In the genomic region with DNA sequence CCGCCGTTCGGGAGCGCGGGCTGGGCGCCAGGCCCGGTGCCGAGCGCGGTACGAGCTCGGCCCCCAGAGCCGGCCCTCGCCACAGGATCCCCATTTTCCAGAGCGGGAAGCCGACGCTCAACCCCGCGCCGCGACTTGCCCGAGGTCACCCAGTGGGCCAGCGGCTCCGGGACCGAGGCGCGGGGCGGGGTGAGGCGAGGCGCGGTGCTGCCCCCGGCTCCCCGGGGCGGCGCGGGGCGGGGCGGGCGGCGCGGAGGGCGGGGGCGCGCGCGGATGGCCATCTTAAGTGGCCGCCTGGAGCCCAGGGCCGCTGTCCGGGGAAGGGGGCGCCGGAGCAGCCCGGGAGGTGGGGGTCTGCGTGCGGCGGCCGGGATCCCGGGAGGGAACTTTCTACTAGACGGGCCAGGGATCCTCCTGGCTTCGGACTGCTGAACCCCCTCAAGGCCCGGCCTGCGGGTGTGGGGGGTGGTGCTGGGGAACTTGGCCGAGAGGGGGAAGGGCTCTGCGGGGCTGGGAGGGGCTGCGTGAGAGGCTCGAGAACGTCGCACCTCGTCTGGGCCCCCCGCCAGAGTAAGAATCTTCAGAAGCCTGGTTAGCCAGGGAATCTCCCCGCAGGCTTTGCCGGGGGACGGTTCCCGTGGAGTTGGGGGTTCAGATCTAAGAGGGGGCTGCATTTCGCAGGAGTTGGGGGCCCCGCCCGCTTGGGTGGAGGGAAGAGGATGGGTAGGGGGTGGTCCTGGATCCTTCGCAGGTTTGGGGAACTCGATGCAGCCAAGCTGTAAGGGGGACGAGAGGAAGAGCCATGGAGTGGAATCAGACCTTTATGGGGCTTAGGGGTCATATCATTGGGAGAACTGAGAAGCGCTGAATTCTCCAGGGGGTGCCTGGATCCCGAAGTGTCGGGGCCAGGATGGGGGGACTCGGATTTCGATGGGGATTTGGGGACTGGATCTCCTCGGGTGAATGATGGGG, we compare ENCODE assay signal across 1 cellular context.
TF ChIP-seq lines count a peak whose summit lies in the region.

No MANE protein-coding gene starts in this region.

TF ChIP-seq in K562, 482 proteins besides CTCF, POLR2A, EP300 and RAD21 (continues in another document):
- TF ChIP-seq ZNF778 (CRISPR knock-in tag; IDR thresholded peaks at IDR 0.05): no peak
- no peak for TF ChIP-seq ZNF583 (CRISPR knock-in tag; IDR thresholded peaks at IDR 0.05)
- no peak for TF ChIP-seq ARNT (IDR thresholded peaks at IDR 0.05)
- TF ChIP-seq, protein P1, sequence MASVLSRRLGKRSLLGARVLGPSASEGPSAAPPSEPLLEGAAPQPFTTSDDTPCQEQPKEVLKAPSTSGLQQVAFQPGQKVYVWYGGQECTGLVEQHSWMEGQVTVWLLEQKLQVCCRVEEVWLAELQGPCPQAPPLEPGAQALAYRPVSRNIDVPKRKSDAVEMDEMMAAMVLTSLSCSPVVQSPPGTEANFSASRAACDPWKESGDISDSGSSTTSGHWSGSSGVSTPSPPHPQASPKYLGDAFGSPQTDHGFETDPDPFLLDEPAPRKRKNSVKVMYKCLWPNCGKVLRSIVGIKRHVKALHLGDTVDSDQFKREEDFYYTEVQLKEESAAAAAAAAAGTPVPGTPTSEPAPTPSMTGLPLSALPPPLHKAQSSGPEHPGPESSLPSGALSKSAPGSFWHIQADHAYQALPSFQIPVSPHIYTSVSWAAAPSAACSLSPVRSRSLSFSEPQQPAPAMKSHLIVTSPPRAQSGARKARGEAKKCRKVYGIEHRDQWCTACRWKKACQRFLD (CRISPR knock-in tag; IDR thresholded peaks at IDR 0.05): 0 out of 2 replicates have a peak, but pooled peaks have one; percentile 1
- TF ChIP-seq, protein P2, sequence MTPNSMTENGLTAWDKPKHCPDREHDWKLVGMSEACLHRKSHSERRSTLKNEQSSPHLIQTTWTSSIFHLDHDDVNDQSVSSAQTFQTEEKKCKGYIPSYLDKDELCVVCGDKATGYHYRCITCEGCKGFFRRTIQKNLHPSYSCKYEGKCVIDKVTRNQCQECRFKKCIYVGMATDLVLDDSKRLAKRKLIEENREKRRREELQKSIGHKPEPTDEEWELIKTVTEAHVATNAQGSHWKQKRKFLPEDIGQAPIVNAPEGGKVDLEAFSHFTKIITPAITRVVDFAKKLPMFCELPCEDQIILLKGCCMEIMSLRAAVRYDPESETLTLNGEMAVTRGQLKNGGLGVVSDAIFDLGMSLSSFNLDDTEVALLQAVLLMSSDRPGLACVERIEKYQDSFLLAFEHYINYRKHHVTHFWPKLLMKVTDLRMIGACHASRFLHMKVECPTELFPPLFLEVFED (CRISPR knock-in tag; conservative IDR thresholded peaks at IDR 0.05): 0 out of 2 replicates have a peak, but pooled peaks have one; percentile 14
- 0 out of 2 replicates have a peak, but pooled peaks have one; percentile 6 for TF ChIP-seq ARID1B (IDR thresholded peaks at IDR 0.05)
- TF ChIP-seq, protein P3, sequence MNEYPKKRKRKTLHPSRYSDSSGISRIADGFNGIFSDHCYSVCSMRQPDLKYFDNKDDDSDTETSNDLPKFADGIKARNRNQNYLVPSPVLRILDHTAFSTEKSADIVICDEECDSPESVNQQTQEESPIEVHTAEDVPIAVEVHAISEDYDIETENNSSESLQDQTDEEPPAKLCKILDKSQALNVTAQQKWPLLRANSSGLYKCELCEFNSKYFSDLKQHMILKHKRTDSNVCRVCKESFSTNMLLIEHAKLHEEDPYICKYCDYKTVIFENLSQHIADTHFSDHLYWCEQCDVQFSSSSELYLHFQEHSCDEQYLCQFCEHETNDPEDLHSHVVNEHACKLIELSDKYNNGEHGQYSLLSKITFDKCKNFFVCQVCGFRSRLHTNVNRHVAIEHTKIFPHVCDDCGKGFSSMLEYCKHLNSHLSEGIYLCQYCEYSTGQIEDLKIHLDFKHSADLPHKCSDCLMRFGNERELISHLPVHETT (CRISPR knock-in tag; conservative IDR thresholded peaks at IDR 0.05 in 1 of 2, IDR thresholded peaks at IDR 0.05 in 1 of 2): peak in 1 of 2 experiments; percentile 97; a peak in 2 of 4 replicates
- TF ChIP-seq, protein P4, sequence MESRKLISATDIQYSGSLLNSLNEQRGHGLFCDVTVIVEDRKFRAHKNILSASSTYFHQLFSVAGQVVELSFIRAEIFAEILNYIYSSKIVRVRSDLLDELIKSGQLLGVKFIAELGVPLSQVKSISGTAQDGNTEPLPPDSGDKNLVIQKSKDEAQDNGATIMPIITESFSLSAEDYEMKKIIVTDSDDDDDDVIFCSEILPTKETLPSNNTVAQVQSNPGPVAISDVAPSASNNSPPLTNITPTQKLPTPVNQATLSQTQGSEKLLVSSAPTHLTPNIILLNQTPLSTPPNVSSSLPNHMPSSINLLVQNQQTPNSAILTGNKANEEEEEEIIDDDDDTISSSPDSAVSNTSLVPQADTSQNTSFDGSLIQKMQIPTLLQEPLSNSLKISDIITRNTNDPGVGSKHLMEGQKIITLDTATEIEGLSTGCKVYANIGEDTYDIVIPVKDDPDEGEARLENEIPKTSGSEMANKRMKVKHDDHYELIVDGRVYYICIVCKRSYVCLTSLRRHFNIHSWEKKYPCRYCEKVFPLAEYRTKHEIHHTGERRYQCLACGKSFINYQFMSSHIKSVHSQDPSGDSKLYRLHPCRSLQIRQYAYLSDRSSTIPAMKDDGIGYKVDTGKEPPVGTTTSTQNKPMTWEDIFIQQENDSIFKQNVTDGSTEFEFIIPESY (CRISPR knock-in tag; IDR thresholded peaks at IDR 0.05): peak; percentile 40; the same call in 1 of the 2 replicates
- TF ChIP-seq MAZ (CRISPR knock-in tag; conservative IDR thresholded peaks at IDR 0.05 in 1 of 2, IDR thresholded peaks at IDR 0.05 in 1 of 2): peak; percentile 43 to 73; a peak in 3 of 4 replicates
- peak; percentile 61 for TF ChIP-seq CCNT2 (IDR thresholded peaks at IDR 0.05; ENCODE audit: borderline replicate concordance, extremely low read depth, insufficient read length, low read depth, low read length)
- TF ChIP-seq, protein P5, sequence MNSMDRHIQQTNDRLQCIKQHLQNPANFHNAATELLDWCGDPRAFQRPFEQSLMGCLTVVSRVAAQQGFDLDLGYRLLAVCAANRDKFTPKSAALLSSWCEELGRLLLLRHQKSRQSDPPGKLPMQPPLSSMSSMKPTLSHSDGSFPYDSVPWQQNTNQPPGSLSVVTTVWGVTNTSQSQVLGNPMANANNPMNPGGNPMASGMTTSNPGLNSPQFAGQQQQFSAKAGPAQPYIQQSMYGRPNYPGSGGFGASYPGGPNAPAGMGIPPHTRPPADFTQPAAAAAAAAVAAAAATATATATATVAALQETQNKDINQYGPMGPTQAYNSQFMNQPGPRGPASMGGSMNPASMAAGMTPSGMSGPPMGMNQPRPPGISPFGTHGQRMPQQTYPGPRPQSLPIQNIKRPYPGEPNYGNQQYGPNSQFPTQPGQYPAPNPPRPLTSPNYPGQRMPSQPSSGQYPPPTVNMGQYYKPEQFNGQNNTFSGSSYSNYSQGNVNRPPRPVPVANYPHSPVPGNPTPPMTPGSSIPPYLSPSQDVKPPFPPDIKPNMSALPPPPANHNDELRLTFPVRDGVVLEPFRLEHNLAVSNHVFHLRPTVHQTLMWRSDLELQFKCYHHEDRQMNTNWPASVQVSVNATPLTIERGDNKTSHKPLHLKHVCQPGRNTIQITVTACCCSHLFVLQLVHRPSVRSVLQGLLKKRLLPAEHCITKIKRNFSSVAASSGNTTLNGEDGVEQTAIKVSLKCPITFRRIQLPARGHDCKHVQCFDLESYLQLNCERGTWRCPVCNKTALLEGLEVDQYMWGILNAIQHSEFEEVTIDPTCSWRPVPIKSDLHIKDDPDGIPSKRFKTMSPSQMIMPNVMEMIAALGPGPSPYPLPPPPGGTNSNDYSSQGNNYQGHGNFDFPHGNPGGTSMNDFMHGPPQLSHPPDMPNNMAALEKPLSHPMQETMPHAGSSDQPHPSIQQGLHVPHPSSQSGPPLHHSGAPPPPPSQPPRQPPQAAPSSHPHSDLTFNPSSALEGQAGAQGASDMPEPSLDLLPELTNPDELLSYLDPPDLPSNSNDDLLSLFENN (IDR thresholded peaks at IDR 0.05; ENCODE audit: low read depth in 2 of 2, low read length in 2 of 2): peak in 1 of 2 experiments; percentile 3; a peak in 1 of 4 replicates
- TF ChIP-seq ZBED1 (IDR thresholded peaks at IDR 0.05): no peak
- TF ChIP-seq SMARCC2 (IDR thresholded peaks at IDR 0.05; ENCODE audit: low read depth): 0 out of 2 replicates have a peak, but pooled peaks have one; percentile 19
- TF ChIP-seq ZBTB7A (IDR thresholded peaks at IDR 0.05; ENCODE audit: borderline replicate concordance, control insufficient read depth, low read depth, low read length): peak; percentile 85
- no peak for TF ChIP-seq ZNF174 (CRISPR knock-in tag; IDR thresholded peaks at IDR 0.05)
- peak; percentile 68 for TF ChIP-seq ZFX (CRISPR knock-in tag; IDR thresholded peaks at IDR 0.05)
- TF ChIP-seq, protein P6, sequence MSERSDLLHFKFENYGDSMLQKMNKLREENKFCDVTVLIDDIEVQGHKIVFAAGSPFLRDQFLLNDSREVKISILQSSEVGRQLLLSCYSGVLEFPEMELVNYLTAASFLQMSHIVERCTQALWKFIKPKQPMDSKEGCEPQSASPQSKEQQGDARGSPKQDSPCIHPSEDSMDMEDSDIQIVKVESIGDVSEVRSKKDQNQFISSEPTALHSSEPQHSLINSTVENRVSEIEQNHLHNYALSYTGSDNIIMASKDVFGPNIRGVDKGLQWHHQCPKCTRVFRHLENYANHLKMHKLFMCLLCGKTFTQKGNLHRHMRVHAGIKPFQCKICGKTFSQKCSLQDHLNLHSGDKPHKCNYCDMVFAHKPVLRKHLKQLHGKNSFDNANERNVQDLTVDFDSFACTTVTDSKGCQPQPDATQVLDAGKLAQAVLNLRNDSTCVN (CRISPR knock-in tag; IDR thresholded peaks at IDR 0.05): peak; percentile 76; the same call in 1 of the 2 replicates
- no peak for TF ChIP-seq TAF1 (IDR thresholded peaks at IDR 0.05; ENCODE audit: control insufficient read depth, extremely low read depth, insufficient read depth, low read length, severe bottlenecking)
- TF ChIP-seq, protein P7, sequence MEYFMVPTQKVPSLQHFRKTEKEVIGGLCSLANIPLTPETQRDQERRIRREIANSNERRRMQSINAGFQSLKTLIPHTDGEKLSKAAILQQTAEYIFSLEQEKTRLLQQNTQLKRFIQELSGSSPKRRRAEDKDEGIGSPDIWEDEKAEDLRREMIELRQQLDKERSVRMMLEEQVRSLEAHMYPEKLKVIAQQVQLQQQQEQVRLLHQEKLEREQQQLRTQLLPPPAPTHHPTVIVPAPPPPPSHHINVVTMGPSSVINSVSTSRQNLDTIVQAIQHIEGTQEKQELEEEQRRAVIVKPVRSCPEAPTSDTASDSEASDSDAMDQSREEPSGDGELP (CRISPR knock-in tag; IDR thresholded peaks at IDR 0.05; ENCODE audit: borderline replicate concordance): no peak
- TF ChIP-seq NCOR1 (IDR thresholded peaks at IDR 0.05): 0 out of 2 replicates have a peak, but pooled peaks have one; percentile 7
- peak; percentile 77 for TF ChIP-seq PHF8 (IDR thresholded peaks at IDR 0.05; ENCODE audit: borderline replicate concordance, low read length)
- no peak for TF ChIP-seq ETS2 (tag; IDR thresholded peaks at IDR 0.05; ENCODE audit: borderline replicate concordance, poor library complexity, severe bottlenecking)
- TF ChIP-seq NFIC (IDR thresholded peaks at IDR 0.05): peak; percentile 23; the same call in 1 of the 2 replicates
- TF ChIP-seq CEBPB (tag; IDR thresholded peaks at IDR 0.05): no peak
- no peak for TF ChIP-seq KHSRP (IDR thresholded peaks at IDR 0.05)
- 0 out of 2 replicates have a peak, but pooled peaks have one; percentile 10 for TF ChIP-seq TOE1 (IDR thresholded peaks at IDR 0.05; ENCODE audit: borderline replicate concordance)
- TF ChIP-seq TOE1 (CRISPR knock-in tag; IDR thresholded peaks at IDR 0.05; ENCODE audit: borderline replicate concordance, low read depth): no peak
- 0 out of 2 replicates have a peak, but pooled peaks have one; percentile 0 for TF ChIP-seq FOSL1 (tag; conservative IDR thresholded peaks at IDR 0.05)
- TF ChIP-seq, protein P8, sequence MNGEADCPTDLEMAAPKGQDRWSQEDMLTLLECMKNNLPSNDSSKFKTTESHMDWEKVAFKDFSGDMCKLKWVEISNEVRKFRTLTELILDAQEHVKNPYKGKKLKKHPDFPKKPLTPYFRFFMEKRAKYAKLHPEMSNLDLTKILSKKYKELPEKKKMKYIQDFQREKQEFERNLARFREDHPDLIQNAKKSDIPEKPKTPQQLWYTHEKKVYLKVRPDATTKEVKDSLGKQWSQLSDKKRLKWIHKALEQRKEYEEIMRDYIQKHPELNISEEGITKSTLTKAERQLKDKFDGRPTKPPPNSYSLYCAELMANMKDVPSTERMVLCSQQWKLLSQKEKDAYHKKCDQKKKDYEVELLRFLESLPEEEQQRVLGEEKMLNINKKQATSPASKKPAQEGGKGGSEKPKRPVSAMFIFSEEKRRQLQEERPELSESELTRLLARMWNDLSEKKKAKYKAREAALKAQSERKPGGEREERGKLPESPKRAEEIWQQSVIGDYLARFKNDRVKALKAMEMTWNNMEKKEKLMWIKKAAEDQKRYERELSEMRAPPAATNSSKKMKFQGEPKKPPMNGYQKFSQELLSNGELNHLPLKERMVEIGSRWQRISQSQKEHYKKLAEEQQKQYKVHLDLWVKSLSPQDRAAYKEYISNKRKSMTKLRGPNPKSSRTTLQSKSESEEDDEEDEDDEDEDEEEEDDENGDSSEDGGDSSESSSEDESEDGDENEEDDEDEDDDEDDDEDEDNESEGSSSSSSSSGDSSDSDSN (IDR thresholded peaks at IDR 0.05; ENCODE audit: borderline replicate concordance in 1 of 2, low read depth in 2 of 2, low read length in 2 of 2): peak in 1 of 2 experiments; percentile 29; a peak in 1 of 4 replicates
- no peak for TF ChIP-seq CBX1 (IDR thresholded peaks at IDR 0.05; ENCODE audit: low read depth)
- peak; percentile 58; the same call in 1 of the 2 replicates for TF ChIP-seq EP400 (IDR thresholded peaks at IDR 0.05)
- TF ChIP-seq RNF2 (IDR thresholded peaks at IDR 0.05): 0 out of 2 replicates have a peak, but pooled peaks have one; percentile 29
- TF ChIP-seq ESRRA (IDR thresholded peaks at IDR 0.05; ENCODE audit: borderline replicate concordance, low read depth): peak; percentile 97
- no peak for TF ChIP-seq SMARCA5 (IDR thresholded peaks at IDR 0.05)
- no peak for TF ChIP-seq RBM39 (optimal IDR thresholded peaks at IDR 0.05; ENCODE audit: low read depth, low read length)
- TF ChIP-seq, protein P9, sequence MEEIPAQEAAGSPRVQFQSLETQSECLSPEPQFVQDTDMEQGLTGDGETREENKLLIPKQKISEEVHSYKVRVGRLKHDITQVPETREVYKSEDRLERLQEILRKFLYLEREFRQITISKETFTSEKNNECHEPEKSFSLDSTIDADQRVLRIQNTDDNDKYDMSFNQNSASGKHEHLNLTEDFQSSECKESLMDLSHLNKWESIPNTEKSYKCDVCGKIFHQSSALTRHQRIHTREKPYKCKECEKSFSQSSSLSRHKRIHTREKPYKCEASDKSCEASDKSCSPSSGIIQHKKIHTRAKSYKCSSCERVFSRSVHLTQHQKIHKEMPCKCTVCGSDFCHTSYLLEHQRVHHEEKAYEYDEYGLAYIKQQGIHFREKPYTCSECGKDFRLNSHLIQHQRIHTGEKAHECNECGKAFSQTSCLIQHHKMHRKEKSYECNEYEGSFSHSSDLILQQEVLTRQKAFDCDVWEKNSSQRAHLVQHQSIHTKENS (CRISPR knock-in tag; IDR thresholded peaks at IDR 0.05): no peak
- TF ChIP-seq POLR2AphosphoS5 (IDR thresholded peaks at IDR 0.05; ENCODE audit: control insufficient read depth, insufficient read depth, low read depth, low read length): peak; percentile 51; the same call in 1 of the 2 replicates
- peak; percentile 53 for TF ChIP-seq KDM5B (IDR thresholded peaks at IDR 0.05; ENCODE audit: insufficient replicate concordance, low read depth, low read length)
- 0 out of 2 replicates have a peak, but pooled peaks have one; percentile 8 for TF ChIP-seq TEAD4 (IDR thresholded peaks at IDR 0.05; ENCODE audit: low read length)
- TF ChIP-seq TEAD4 (CRISPR knock-in tag; IDR thresholded peaks at IDR 0.05; ENCODE audit: borderline replicate concordance): no peak
